ENCODE assay signal across 1 cellular context in the genomic region with DNA sequence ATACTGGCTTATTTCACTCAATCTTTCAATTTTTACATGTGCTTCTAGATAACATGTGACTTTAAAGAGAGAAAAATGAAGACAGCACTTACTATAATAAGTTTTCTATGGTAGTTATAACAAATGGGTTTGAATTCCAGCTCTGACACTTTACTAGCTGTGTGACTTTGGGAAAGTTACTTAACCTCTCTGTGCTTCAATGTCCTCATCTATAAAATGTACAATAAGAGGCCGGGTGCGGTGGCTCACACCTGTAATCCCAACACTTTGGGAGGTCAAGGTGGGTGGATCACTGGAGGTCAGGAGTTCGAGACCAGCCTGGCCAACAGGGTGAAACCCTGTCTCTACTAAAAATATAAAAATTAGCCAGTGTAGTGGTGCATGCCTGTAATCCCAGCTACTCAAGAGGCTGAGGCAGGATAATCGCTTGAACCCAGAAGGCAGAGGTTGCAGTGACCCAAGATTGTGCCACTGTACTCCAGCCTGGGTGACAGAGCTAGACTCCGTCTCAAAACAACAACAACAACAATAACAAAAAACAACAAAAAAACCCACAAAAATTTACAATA.
TF ChIP-seq lines count a peak whose summit lies in the region.

No MANE protein-coding gene starts in this region.

TF ChIP-seq in HepG2, 621 proteins besides CTCF, POLR2A, EP300 and RAD21:
- TF ChIP-seq ZMYM3 (CRISPR knock-in tag; IDR thresholded peaks at IDR 0.05) (0 out of 2 replicates have a peak, but pooled peaks have one; percentile 30), ZNF768 (CRISPR knock-in tag; IDR thresholded peaks at IDR 0.05) (peak; percentile 85)
